ENCODE assay signal across 1 cellular context in genomic region chr9:5460157-5460556, GRCh38.
A peak's percentile ranks its signal among the peaks of the same experiment; 100 is the strongest.
TF ChIP-seq lines count a peak whose summit lies in the region.

No MANE protein-coding gene starts in this region.

TF ChIP-seq in GM12878, 131 proteins besides CTCF, POLR2A, EP300 and RAD21:
- no peak for TF ChIP-seq CBX5 (IDR thresholded peaks at IDR 0.05; ENCODE audit: low read depth)
- no peak for TF ChIP-seq MTA2 (IDR thresholded peaks at IDR 0.05; ENCODE audit: low read depth)
- TF ChIP-seq ZNF687 (IDR thresholded peaks at IDR 0.05) = 0 out of 2 replicates have a peak, but pooled peaks have one; percentile 30
- no peak for TF ChIP-seq REST (IDR thresholded peaks at IDR 0.05; ENCODE audit: low read depth, low read length)
- 0 out of 2 replicates have a peak, but pooled peaks have one; percentile 19 for TF ChIP-seq ZNF24 (IDR thresholded peaks at IDR 0.05)
- no peak for TF ChIP-seq CBFB (IDR thresholded peaks at IDR 0.05; ENCODE audit: low read depth)
- TF ChIP-seq MXI1 (IDR thresholded peaks at IDR 0.05; ENCODE audit: low read depth, low read length) = no peak
